Comparison of ENCODE assay signal across 1 cellular context in the genomic region with DNA sequence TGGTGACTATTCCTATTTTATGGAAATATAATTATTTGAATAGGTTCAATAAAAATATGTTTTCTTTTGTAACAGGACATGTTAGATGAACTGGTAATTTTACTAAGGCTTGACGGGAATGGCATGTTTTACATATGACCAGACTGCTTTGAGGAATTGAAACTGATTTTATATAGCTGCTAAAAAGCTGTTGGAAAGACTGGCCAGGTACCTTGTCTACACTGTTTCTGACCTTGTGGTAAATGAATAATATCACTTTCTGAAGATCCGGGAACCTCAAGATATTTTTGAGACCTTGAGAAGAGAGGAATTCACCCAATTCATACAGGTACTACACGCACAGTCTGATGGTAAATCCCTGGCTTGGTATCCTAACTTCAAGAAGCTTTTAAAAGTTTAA.
A peak's percentile ranks its signal among the peaks of the same experiment; 100 is the strongest.
TF ChIP-seq lines count a peak whose summit lies in the region.

No MANE protein-coding gene starts in this region.

TF ChIP-seq in GM12878, 131 proteins besides CTCF, POLR2A, EP300 and RAD21 (continued from another document and continues in another):
- TF ChIP-seq, protein P1, sequence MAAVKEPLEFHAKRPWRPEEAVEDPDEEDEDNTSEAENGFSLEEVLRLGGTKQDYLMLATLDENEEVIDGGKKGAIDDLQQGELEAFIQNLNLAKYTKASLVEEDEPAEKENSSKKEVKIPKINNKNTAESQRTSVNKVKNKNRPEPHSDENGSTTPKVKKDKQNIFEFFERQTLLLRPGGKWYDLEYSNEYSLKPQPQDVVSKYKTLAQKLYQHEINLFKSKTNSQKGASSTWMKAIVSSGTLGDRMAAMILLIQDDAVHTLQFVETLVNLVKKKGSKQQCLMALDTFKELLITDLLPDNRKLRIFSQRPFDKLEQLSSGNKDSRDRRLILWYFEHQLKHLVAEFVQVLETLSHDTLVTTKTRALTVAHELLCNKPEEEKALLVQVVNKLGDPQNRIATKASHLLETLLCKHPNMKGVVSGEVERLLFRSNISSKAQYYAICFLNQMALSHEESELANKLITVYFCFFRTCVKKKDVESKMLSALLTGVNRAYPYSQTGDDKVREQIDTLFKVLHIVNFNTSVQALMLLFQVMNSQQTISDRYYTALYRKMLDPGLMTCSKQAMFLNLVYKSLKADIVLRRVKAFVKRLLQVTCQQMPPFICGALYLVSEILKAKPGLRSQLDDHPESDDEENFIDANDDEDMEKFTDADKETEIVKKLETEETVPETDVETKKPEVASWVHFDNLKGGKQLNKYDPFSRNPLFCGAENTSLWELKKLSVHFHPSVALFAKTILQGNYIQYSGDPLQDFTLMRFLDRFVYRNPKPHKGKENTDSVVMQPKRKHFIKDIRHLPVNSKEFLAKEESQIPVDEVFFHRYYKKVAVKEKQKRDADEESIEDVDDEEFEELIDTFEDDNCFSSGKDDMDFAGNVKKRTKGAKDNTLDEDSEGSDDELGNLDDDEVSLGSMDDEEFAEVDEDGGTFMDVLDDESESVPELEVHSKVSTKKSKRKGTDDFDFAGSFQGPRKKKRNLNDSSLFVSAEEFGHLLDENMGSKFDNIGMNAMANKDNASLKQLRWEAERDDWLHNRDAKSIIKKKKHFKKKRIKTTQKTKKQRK (IDR thresholded peaks at IDR 0.05; ENCODE audit: low read depth, low read length): no peak
- TF ChIP-seq ZNF24 (IDR thresholded peaks at IDR 0.05) (no peak), ZNF274 (IDR thresholded peaks at IDR 0.05; ENCODE audit: insufficient read depth, insufficient read length) (no peak), JUND (IDR thresholded peaks at IDR 0.05; ENCODE audit: low read depth, low read length) (no peak), MLLT1 (IDR thresholded peaks at IDR 0.05) (no peak), RB1 (IDR thresholded peaks at IDR 0.05; ENCODE audit: borderline replicate concordance) (no peak), HDAC6 (IDR thresholded peaks at IDR 0.05; ENCODE audit: unreplicated experiment) (no peak), BACH1 (IDR thresholded peaks at IDR 0.05; ENCODE audit: borderline replicate concordance) (no peak), YY1 (IDR thresholded peaks at IDR 0.05; ENCODE audit: low read depth, low read length) (no peak), MYB (IDR thresholded peaks at IDR 0.05; ENCODE audit: borderline replicate concordance, low read depth, low read length) (no peak), STAT3 (IDR thresholded peaks at IDR 0.05; ENCODE audit: low read depth, low read length) (no peak), POU2F2 (IDR thresholded peaks at IDR 0.05; ENCODE audit: borderline replicate concordance, low read depth, low read length) (peak; percentile 41; the same call in 1 of the 3 replicates), REST (IDR thresholded peaks at IDR 0.05; ENCODE audit: low read depth, low read length) (no peak), EGR1 (IDR thresholded peaks at IDR 0.05; ENCODE audit: borderline replicate concordance in 1 of 2, low read depth in 2 of 2, low read length in 2 of 2) (no peak), ZNF687 (IDR thresholded peaks at IDR 0.05) (no peak), CUX1 (IDR thresholded peaks at IDR 0.05; ENCODE audit: insufficient replicate concordance, low read depth, low read length) (no peak), SPI1 (IDR thresholded peaks at IDR 0.05; ENCODE audit: borderline replicate concordance, insufficient read depth, low read depth, low read length) (peak; percentile 94), SMC3 (IDR thresholded peaks at IDR 0.05; ENCODE audit: borderline replicate concordance, low read length) (no peak), TARDBP (IDR thresholded peaks at IDR 0.05; ENCODE audit: borderline replicate concordance) (no peak), IRF4 (IDR thresholded peaks at IDR 0.05; ENCODE audit: low read depth, low read length) (peak; percentile 66; the same call in 1 of the 2 replicates), BCL11A (IDR thresholded peaks at IDR 0.05; ENCODE audit: low read depth, low read length) (0 out of 2 replicates have a peak, but pooled peaks have one; percentile 37), SIN3A (IDR thresholded peaks at IDR 0.05; ENCODE audit: low read depth, low read length) (no peak)
- TF ChIP-seq, protein P2, sequence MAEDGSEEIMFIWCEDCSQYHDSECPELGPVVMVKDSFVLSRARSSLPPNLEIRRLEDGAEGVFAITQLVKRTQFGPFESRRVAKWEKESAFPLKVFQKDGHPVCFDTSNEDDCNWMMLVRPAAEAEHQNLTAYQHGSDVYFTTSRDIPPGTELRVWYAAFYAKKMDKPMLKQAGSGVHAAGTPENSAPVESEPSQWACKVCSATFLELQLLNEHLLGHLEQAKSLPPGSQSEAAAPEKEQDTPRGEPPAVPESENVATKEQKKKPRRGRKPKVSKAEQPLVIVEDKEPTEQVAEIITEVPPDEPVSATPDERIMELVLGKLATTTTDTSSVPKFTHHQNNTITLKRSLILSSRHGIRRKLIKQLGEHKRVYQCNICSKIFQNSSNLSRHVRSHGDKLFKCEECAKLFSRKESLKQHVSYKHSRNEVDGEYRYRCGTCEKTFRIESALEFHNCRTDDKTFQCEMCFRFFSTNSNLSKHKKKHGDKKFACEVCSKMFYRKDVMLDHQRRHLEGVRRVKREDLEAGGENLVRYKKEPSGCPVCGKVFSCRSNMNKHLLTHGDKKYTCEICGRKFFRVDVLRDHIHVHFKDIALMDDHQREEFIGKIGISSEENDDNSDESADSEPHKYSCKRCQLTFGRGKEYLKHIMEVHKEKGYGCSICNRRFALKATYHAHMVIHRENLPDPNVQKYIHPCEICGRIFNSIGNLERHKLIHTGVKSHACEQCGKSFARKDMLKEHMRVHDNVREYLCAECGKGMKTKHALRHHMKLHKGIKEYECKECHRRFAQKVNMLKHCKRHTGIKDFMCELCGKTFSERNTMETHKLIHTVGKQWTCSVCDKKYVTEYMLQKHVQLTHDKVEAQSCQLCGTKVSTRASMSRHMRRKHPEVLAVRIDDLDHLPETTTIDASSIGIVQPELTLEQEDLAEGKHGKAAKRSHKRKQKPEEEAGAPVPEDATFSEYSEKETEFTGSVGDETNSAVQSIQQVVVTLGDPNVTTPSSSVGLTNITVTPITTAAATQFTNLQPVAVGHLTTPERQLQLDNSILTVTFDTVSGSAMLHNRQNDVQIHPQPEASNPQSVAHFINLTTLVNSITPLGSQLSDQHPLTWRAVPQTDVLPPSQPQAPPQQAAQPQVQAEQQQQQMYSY (CRISPR knock-in tag; IDR thresholded peaks at IDR 0.05): no peak
- TF ChIP-seq, protein P3, sequence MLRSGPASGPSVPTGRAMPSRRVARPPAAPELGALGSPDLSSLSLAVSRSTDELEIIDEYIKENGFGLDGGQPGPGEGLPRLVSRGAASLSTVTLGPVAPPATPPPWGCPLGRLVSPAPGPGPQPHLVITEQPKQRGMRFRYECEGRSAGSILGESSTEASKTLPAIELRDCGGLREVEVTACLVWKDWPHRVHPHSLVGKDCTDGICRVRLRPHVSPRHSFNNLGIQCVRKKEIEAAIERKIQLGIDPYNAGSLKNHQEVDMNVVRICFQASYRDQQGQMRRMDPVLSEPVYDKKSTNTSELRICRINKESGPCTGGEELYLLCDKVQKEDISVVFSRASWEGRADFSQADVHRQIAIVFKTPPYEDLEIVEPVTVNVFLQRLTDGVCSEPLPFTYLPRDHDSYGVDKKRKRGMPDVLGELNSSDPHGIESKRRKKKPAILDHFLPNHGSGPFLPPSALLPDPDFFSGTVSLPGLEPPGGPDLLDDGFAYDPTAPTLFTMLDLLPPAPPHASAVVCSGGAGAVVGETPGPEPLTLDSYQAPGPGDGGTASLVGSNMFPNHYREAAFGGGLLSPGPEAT (IDR thresholded peaks at IDR 0.05; ENCODE audit: low read depth): peak; percentile 72
- TF ChIP-seq, protein P4, sequence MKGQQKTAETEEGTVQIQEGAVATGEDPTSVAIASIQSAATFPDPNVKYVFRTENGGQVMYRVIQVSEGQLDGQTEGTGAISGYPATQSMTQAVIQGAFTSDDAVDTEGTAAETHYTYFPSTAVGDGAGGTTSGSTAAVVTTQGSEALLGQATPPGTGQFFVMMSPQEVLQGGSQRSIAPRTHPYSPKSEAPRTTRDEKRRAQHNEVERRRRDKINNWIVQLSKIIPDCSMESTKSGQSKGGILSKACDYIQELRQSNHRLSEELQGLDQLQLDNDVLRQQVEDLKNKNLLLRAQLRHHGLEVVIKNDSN (IDR thresholded peaks at IDR 0.05; ENCODE audit: borderline replicate concordance, extremely low read length, insufficient read depth, low read depth, low read length): no peak
